ENCODE assay signal across 1 cellular context in the genomic region with DNA sequence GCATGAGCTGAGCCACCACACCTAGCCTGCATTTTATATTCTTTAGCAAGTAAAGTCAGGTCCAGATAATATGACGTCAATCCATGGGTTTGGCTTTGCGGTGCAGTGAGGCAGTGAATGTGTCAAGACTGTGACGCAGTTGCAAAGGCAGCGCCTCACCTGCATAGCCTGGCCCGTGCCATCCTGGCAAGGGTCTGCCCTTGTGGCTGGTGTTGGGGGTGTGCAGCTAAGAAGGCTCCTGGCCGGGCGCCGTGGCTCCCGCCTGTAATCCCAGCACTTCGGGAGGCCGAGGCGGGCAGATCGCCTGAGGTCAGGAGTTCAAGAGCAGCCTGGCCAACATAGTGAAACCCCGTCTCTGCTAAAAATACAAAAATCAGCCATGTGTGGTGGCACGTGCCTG.
TF ChIP-seq lines count a peak whose summit lies in the region.

No MANE protein-coding gene starts in this region.

TF ChIP-seq in HepG2, 621 proteins besides CTCF, POLR2A, EP300 and RAD21:
- TF ChIP-seq FOXM1 (CRISPR knock-in tag; IDR thresholded peaks at IDR 0.05) (no peak), ZMAT3 (CRISPR knock-in tag; conservative IDR thresholded peaks at IDR 0.05) (no peak), SIX4 (CRISPR knock-in tag; IDR thresholded peaks at IDR 0.05) (no peak), ZNF766 (CRISPR knock-in tag; IDR thresholded peaks at IDR 0.05; ENCODE audit: borderline replicate concordance) (no peak), HNRNPK (IDR thresholded peaks at IDR 0.05; ENCODE audit: low read depth, low read length, poor library complexity, severe bottlenecking) (no peak), ZNF143 (CRISPR knock-in tag; IDR thresholded peaks at IDR 0.05) (no peak), PCBP2 (optimal IDR thresholded peaks at IDR 0.05; ENCODE audit: low read depth, low read length, poor library complexity, severe bottlenecking) (no peak), RAD51 (IDR thresholded peaks at IDR 0.05; ENCODE audit: borderline replicate concordance) (no peak), ZFP90 (CRISPR knock-in tag; IDR thresholded peaks at IDR 0.05; ENCODE audit: borderline replicate concordance) (no peak), RBFOX2 (IDR thresholded peaks at IDR 0.05; ENCODE audit: low read depth, low read length) (peak; percentile 51), ZNF510 (CRISPR knock-in tag; IDR thresholded peaks at IDR 0.05; ENCODE audit: low read depth) (no peak), MTF1 (CRISPR knock-in tag; IDR thresholded peaks at IDR 0.05) (no peak), RBM39 (IDR thresholded peaks at IDR 0.05; ENCODE audit: low read depth, low read length, poor library complexity, severe bottlenecking) (peak; percentile 22), MBD4 (IDR thresholded peaks at IDR 0.05; ENCODE audit: borderline replicate concordance, low read length) (no peak), ZNF768 (CRISPR knock-in tag; IDR thresholded peaks at IDR 0.05) (0 out of 2 replicates have a peak, but pooled peaks have one; percentile 13), AGO2 (optimal IDR thresholded peaks at IDR 0.05; ENCODE audit: low read depth, low read length) (peak; percentile 73), SAP130 (CRISPR knock-in tag; IDR thresholded peaks at IDR 0.05; ENCODE audit: low read depth) (no peak)
- TF ChIP-seq, protein P1, sequence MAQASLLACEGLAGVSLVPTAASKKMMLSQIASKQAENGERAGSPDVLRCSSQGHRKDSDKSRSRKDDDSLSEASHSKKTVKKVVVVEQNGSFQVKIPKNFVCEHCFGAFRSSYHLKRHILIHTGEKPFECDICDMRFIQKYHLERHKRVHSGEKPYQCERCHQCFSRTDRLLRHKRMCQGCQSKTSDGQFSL (CRISPR knock-in tag; IDR thresholded peaks at IDR 0.05), result no peak
- TF ChIP-seq, protein P2, sequence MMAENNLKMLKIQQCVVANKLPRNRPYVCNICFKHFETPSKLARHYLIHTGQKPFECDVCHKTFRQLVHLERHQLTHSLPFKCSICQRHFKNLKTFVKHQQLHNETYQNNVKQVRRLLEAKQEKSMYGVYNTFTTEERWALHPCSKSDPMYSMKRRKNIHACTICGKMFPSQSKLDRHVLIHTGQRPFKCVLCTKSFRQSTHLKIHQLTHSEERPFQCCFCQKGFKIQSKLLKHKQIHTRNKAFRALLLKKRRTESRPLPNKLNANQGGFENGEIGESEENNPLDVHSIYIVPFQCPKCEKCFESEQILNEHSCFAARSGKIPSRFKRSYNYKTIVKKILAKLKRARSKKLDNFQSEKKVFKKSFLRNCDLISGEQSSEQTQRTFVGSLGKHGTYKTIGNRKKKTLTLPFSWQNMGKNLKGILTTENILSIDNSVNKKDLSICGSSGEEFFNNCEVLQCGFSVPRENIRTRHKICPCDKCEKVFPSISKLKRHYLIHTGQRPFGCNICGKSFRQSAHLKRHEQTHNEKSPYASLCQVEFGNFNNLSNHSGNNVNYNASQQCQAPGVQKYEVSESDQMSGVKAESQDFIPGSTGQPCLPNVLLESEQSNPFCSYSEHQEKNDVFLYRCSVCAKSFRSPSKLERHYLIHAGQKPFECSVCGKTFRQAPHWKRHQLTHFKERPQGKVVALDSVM (CRISPR knock-in tag; IDR thresholded peaks at IDR 0.05), result 0 out of 2 replicates have a peak, but pooled peaks have one; percentile 16
- TF ChIP-seq, protein P3, sequence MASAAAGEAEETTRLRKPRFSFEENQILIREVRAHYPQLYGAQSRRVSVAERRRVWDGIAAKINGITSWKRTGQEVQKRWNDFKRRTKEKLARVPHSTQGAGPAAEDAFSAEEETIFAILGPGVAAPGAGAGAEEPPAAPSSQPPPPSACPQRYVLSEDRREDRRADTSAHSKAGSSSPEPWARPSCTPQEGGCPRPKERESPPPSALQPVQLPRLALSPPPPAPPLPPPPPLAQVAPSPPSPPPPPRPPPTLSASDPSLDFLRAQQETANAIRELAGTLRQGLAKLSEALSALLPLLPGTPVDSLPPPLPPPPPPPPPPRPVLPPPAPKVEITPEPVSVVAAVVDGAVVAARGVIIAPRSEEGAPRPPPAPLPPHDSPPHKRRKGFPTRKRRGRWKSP (CRISPR knock-in tag; IDR thresholded peaks at IDR 0.05), result no peak
- TF ChIP-seq, protein P4, sequence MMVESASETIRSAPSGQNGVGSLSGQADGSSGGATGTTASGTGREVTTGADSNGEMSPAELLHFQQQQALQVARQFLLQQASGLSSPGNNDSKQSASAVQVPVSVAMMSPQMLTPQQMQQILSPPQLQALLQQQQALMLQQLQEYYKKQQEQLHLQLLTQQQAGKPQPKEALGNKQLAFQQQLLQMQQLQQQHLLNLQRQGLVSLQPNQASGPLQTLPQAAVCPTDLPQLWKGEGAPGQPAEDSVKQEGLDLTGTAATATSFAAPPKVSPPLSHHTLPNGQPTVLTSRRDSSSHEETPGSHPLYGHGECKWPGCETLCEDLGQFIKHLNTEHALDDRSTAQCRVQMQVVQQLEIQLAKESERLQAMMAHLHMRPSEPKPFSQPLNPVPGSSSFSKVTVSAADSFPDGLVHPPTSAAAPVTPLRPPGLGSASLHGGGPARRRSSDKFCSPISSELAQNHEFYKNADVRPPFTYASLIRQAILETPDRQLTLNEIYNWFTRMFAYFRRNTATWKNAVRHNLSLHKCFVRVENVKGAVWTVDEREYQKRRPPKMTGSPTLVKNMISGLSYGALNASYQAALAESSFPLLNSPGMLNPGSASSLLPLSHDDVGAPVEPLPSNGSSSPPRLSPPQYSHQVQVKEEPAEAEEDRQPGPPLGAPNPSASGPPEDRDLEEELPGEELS (CRISPR knock-in tag; IDR thresholded peaks at IDR 0.05), result no peak
- TF ChIP-seq, protein P5, sequence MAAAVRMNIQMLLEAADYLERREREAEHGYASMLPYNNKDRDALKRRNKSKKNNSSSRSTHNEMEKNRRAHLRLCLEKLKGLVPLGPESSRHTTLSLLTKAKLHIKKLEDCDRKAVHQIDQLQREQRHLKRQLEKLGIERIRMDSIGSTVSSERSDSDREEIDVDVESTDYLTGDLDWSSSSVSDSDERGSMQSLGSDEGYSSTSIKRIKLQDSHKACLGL (CRISPR knock-in tag; IDR thresholded peaks at IDR 0.05), result no peak
- TF ChIP-seq, protein P6, sequence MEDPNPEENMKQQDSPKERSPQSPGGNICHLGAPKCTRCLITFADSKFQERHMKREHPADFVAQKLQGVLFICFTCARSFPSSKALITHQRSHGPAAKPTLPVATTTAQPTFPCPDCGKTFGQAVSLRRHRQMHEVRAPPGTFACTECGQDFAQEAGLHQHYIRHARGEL (CRISPR knock-in tag; IDR thresholded peaks at IDR 0.05), result no peak
